10 cellular contexts compared by ENCODE assay signal in genomic region chr7:94170836-94171235, GRCh38.
DNase-seq lines count a peak whose midpoint lies in the region; ATAC-seq, FAIRE-seq and TF ChIP-seq lines count a peak whose summit lies in the region.
"Had no signal": no experiment of that assay in that cellular context is flagged by ENCODE, and none has a peak within 500 bp of the region (broad histone marks: within the 10 kb centered on the region; RNA-seq: fewer than 3 reads in every experiment).

No MANE protein-coding gene starts in this region.

- no peaks in the 10 kb centered on the region for H3K36me3 ChIP-seq in spleen

- TF ChIP-seq RAD21 in A549 (conservative IDR thresholded peaks at IDR 0.05 in 1 of 2, IDR thresholded peaks at IDR 0.05 in 1 of 2), result no peak

- no peak for DNase-seq in A549 (ENCODE audit: low read depth in 1 of 2, low spot score in 1 of 2)
- no peak for DNase-seq in spleen
- no peak for DNase-seq in AG08396 (ENCODE audit: low spot score)
- no peak for DNase-seq in NCI-H1092 treated with DMSO at 0.1 percent for 48 hours (lab: John Stamatoyannopoulos, UW)
- DNase-seq in NCI-H2029 treated with DMSO at 0.1 percent for 48 hours (lab: John Stamatoyannopoulos, UW), result no peak
- DNase-seq: stimulated activated naive CD4-positive, alpha-beta T cell treated with Interleukin-2 at 50 U/mL for 16 hours; SW 1271 had no signal

- intact Hi-C loops in spleen (cut with DNase I; ENCODE audit: low total_unique reads), result no loop called here

- no peaks in the 10 kb centered on the region for H3K9me3 ChIP-seq in A549
- peaks cover 0 to 4% (median 0%) of the 10 kb centered on the region in 8 donors for H3K9me3 ChIP-seq in spleen

- H3K27ac ChIP-seq in A549 (no peak overlapping the region), spleen (no peak overlapping the region)

- CTCF ChIA-PET in A549 (lab: Yijun Ruan, JAX), result interaction anchor here (0.7 to 3.3 kb wide), 2 partner anchors 11 to 1517 kb away, joined by 3 to 11 read pairs; no protein-coding TSS in a partner anchor

- TF ChIP-seq CTCF in A549 (IDR thresholded peaks at IDR 0.05) (no peak), spleen (IDR thresholded peaks at IDR 0.05 in 8 of 11, conservative IDR thresholded peaks at IDR 0.05 in 3 of 11) (no peak)

- H3K4me3 ChIP-seq in A549 (no peak overlapping the region), spleen (no peak overlapping the region)

- FAIRE-seq in A549 (lab: Jason Lieb, UNC), result peak; percentile 83

- TF ChIP-seq EP300 in A549 (IDR thresholded peaks at IDR 0.05), result no peak

- TF ChIP-seq POLR2A in A549 (IDR thresholded peaks at IDR 0.05; ENCODE audit: low read length), result no peak
- TF ChIP-seq POLR2A in spleen (IDR thresholded peaks at IDR 0.05), result no peak

- H3K4me2 ChIP-seq in A549, result no peak overlapping the region

- no peaks in the 10 kb centered on the region for H3K27me3 ChIP-seq in spleen (replicated peaks in 1 of 7)

- POLR2A ChIA-PET in A549 (lab: Yijun Ruan, JAX), result no interaction called here

- no peak for ATAC-seq in A549
- ATAC-seq in GM19035 (IDR thresholded peaks at IDR 0.05; ENCODE audit: unreplicated experiment), result peak; percentile 82
- ATAC-seq in HG02678 (IDR thresholded peaks at IDR 0.05; ENCODE audit: unreplicated experiment), result peak; percentile 95
- peak; percentile 93 for ATAC-seq in HG03469 (IDR thresholded peaks at IDR 0.05; ENCODE audit: unreplicated experiment)

- H3K4me1 ChIP-seq in A549, result no peaks in the 10 kb centered on the region
- peaks cover 0 to 3% (median 0%) of the 10 kb centered on the region in 6 donors for H3K4me1 ChIP-seq in spleen

TF ChIP-seq in A549, 52 proteins besides CTCF, POLR2A, EP300 and RAD21:
- TF ChIP-seq HOXA7 (CRISPR knock-in tag; IDR thresholded peaks at IDR 0.05) (no peak), ESRRA (IDR thresholded peaks at IDR 0.05; ENCODE audit: borderline replicate concordance, low read length) (no peak), ZFP36 (IDR thresholded peaks at IDR 0.05; ENCODE audit: borderline replicate concordance, partially characterized antibody) (no peak), SREBF2 (IDR thresholded peaks at IDR 0.05) (no peak), FOSB (CRISPR knock-in tag; IDR thresholded peaks at IDR 0.05) (no peak), JUN (IDR thresholded peaks at IDR 0.05) (no peak), MYC (IDR thresholded peaks at IDR 0.05; ENCODE audit: borderline replicate concordance, low read length) (no peak), HMGXB4 (CRISPR knock-in tag; IDR thresholded peaks at IDR 0.05; ENCODE audit: borderline replicate concordance) (no peak), ZC3H11A (IDR thresholded peaks at IDR 0.05) (no peak), HDAC2 (IDR thresholded peaks at IDR 0.05) (no peak), CHD2 (IDR thresholded peaks at IDR 0.05; ENCODE audit: low read length, partially characterized antibody) (no peak), HEYL (CRISPR knock-in tag; IDR thresholded peaks at IDR 0.05) (no peak), MAZ (IDR thresholded peaks at IDR 0.05; ENCODE audit: borderline replicate concordance, low read depth, low read length) (no peak), JUNB (IDR thresholded peaks at IDR 0.05) (no peak), FOSL2 (IDR thresholded peaks at IDR 0.05) (no peak), FOSL2 (CRISPR knock-in tag; IDR thresholded peaks at IDR 0.05) (no peak), RFX5 (IDR thresholded peaks at IDR 0.05) (no peak), BHLHE40 (IDR thresholded peaks at IDR 0.05; ENCODE audit: low read depth, low read length) (no peak)
- TF ChIP-seq, protein P1, sequence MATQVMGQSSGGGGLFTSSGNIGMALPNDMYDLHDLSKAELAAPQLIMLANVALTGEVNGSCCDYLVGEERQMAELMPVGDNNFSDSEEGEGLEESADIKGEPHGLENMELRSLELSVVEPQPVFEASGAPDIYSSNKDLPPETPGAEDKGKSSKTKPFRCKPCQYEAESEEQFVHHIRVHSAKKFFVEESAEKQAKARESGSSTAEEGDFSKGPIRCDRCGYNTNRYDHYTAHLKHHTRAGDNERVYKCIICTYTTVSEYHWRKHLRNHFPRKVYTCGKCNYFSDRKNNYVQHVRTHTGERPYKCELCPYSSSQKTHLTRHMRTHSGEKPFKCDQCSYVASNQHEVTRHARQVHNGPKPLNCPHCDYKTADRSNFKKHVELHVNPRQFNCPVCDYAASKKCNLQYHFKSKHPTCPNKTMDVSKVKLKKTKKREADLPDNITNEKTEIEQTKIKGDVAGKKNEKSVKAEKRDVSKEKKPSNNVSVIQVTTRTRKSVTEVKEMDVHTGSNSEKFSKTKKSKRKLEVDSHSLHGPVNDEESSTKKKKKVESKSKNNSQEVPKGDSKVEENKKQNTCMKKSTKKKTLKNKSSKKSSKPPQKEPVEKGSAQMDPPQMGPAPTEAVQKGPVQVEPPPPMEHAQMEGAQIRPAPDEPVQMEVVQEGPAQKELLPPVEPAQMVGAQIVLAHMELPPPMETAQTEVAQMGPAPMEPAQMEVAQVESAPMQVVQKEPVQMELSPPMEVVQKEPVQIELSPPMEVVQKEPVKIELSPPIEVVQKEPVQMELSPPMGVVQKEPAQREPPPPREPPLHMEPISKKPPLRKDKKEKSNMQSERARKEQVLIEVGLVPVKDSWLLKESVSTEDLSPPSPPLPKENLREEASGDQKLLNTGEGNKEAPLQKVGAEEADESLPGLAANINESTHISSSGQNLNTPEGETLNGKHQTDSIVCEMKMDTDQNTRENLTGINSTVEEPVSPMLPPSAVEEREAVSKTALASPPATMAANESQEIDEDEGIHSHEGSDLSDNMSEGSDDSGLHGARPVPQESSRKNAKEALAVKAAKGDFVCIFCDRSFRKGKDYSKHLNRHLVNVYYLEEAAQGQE (IDR thresholded peaks at IDR 0.05), result no peak
- TF ChIP-seq, protein P2, sequence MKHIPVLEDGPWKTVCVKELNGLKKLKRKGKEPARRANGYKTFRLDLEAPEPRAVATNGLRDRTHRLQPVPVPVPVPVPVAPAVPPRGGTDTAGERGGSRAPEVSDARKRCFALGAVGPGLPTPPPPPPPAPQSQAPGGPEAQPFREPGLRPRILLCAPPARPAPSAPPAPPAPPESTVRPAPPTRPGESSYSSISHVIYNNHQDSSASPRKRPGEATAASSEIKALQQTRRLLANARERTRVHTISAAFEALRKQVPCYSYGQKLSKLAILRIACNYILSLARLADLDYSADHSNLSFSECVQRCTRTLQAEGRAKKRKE (CRISPR knock-in tag; IDR thresholded peaks at IDR 0.05; ENCODE audit: low read depth), result no peak

Comparison
In these comparisons a context has a peak if more than half of its experiments do, and no peak if none do; other contexts are left out.
1. ATAC-seq: peak in GM19035 (single experiment), HG02678 (single experiment) and HG03469 (single experiment); none in A549 (0 of 2).